14 cellular contexts compared by ENCODE assay signal in genomic region chr6:52976149-52976548, GRCh38. TPM values are rescaled to one million over a fixed set of nuclear protein-coding genes. Genes with fewer than 3 reads are reported as not detected.
DNase-seq lines count a peak whose midpoint lies in the region; ATAC-seq and TF ChIP-seq lines count a peak whose summit lies in the region.
"Had no signal": no experiment of that assay in that cellular context is flagged by ENCODE, and none has a peak within 500 bp of the region (broad histone marks: within the 10 kb centered on the region; RNA-seq: fewer than 3 reads in every experiment).

No MANE protein-coding gene starts in this region.

- ATAC-seq in GM19043 (IDR thresholded peaks at IDR 0.05; ENCODE audit: low read depth, unreplicated experiment) (peak; percentile 8), GM21786 (IDR thresholded peaks at IDR 0.05; ENCODE audit: unreplicated experiment) (peak; percentile 7)

- no CpG with 5 or more reads among the region's 4 CpGs for WGBS in mesendoderm (ENCODE audit: extremely low coverage, insufficient coverage, low lambda C conversion rate)

- H3K4me1 ChIP-seq in MM.1S (ENCODE audit: low read length) (peaks cover 10% of the 10 kb centered on the region), mesendoderm (ENCODE audit: control insufficient read depth, low read depth, low read length) (peaks cover 1% of the 10 kb centered on the region), vagina (no peaks in the 10 kb centered on the region)
- H3K4me1 ChIP-seq: tibial nerve had no signal

- 0 out of 2 replicates have a peak overlapping the region, but pooled peaks have one; percentile 20 for H2AFZ ChIP-seq in MM.1S (ENCODE audit: low read length)

- no peak overlapping the region for H2BK5ac ChIP-seq in mesendoderm (ENCODE audit: low read length)

- H3K36me3 ChIP-seq in MM.1S (replicated peaks; ENCODE audit: insufficient read depth, low read length) (no peaks in the 10 kb centered on the region), mesendoderm (ENCODE audit: control insufficient read depth, insufficient read depth, low read length) (no peaks in the 10 kb centered on the region), vagina (no peaks in the 10 kb centered on the region)
- H3K36me3 ChIP-seq: neutrophil had no signal

- H3K79me2 ChIP-seq in MM.1S (ENCODE audit: low read length) (no peaks in the 10 kb centered on the region), mesendoderm (ENCODE audit: control insufficient read depth, insufficient read depth, low read length) (no peaks in the 10 kb centered on the region)

- no peaks in the 10 kb centered on the region for H4K20me1 ChIP-seq in MM.1S (ENCODE audit: insufficient read depth, low read length)

- no peak for TF ChIP-seq CTCF in MM.1S (IDR thresholded peaks at IDR 0.05; ENCODE audit: low read length)
- no peak for TF ChIP-seq CTCF in vagina (IDR thresholded peaks at IDR 0.05)

- intact Hi-C loops in vagina (cut with DNase I) = no loop called here

- no peaks in the 10 kb centered on the region for H3K9me2 ChIP-seq in MM.1S (replicated peaks; ENCODE audit: insufficient read depth, low read length)

- no peak for TF ChIP-seq POLR2A in vagina (IDR thresholded peaks at IDR 0.05)

- DNase-seq in MM.1S = no peak
- DNase-seq in mesendoderm = no peak
- no peak for DNase-seq in GF-D8 (lab: John Stamatoyannopoulos, UW)
- DNase-seq in vagina (ENCODE audit: extremely low spot score in 2 of 2) = no peak
- no peak for DNase-seq in D341Med (ENCODE audit: low spot score)
- DNase-seq: activated CD4-positive, CD25-positive, alpha-beta regulatory T cell; activated gamma-delta T cell treated with Interleukin-2 at 50 U/mL for 16 hours; NCI-H1694 treated with DMSO at 0.1 percent for 48 hours had no signal

- 0 out of 2 replicates have a peak overlapping the region, but pooled peaks have one; percentile 14 for H3K4me2 ChIP-seq in MM.1S (ENCODE audit: low read depth, low read length)
- H3K4me2 ChIP-seq in mesendoderm (ENCODE audit: low read length) = no peak overlapping the region

- H4K5ac ChIP-seq in mesendoderm (ENCODE audit: low read length) = no peak overlapping the region

- H4K8ac ChIP-seq in mesendoderm (ENCODE audit: low read depth, low read length) = no peak overlapping the region

- H3K23ac ChIP-seq in mesendoderm (ENCODE audit: low read length) = no peak overlapping the region

- no peaks in the 10 kb centered on the region for H3K79me1 ChIP-seq in mesendoderm (ENCODE audit: low read length)

- H3K9ac ChIP-seq in MM.1S (ENCODE audit: low read length) (no peak overlapping the region), mesendoderm (ENCODE audit: low read length) (no peak overlapping the region)

- H3K4ac ChIP-seq in mesendoderm (ENCODE audit: low read depth, low read length) = peak overlapping the region; percentile 70

- H3K27ac ChIP-seq in MM.1S (ENCODE audit: low read length) = no peak overlapping the region; the same call in 1 of the 2 replicates
- H3K27ac ChIP-seq in mesendoderm (ENCODE audit: low read depth, low read length) = no peak overlapping the region
- H3K27ac ChIP-seq in vagina = no peak overlapping the region
- H3K27ac ChIP-seq: epithelial cell of prostate, neutrophil, tibial nerve had no signal

- H3K9me3 ChIP-seq in MM.1S (replicated peaks; ENCODE audit: insufficient read depth, low read length) (no peaks in the 10 kb centered on the region), vagina (no peaks in the 10 kb centered on the region)
- H3K9me3 ChIP-seq: neutrophil, tibial nerve had no signal

- H2AK5ac ChIP-seq in mesendoderm (ENCODE audit: low read length) = no peak overlapping the region

- H3F3A ChIP-seq in MM.1S (ENCODE audit: insufficient read depth, low read length) = no peaks in the 10 kb centered on the region

- peak overlapping the region; percentile 2 for H2BK120ac ChIP-seq in mesendoderm (ENCODE audit: low read depth, low read length)

- peak overlapping the region; percentile 8 for H3K18ac ChIP-seq in mesendoderm (ENCODE audit: low read length)

- H2BK15ac ChIP-seq in mesendoderm (replicated peaks; ENCODE audit: low read depth) = no peak overlapping the region

- H3K27me3 ChIP-seq in MM.1S (replicated peaks; ENCODE audit: insufficient read depth, low read length) (no peaks in the 10 kb centered on the region), mesendoderm (ENCODE audit: insufficient read depth, low read length, poor library complexity) (no peaks in the 10 kb centered on the region), vagina (no peaks in the 10 kb centered on the region)
- H3K27me3 ChIP-seq: neutrophil, tibial nerve had no signal

- no peak overlapping the region for H3K56ac ChIP-seq in mesendoderm (ENCODE audit: low read length)

- H3K4me3 ChIP-seq in MM.1S (ENCODE audit: low read length) = no peak overlapping the region
- H3K4me3 ChIP-seq in mesendoderm (ENCODE audit: low read length) = no peak overlapping the region
- no peak overlapping the region for H3K4me3 ChIP-seq in vagina
- H3K4me3 ChIP-seq: K562, tibial nerve had no signal

RNA-seq across cellular contexts. Expression of gene GSTA4, which starts 18.9 kb away (rescaled TPM):
- 9.4 TPM for polyA plus RNA-seq in mesendoderm (2013, experiment 1 of 2)
- 9.3 TPM for polyA plus RNA-seq in mesendoderm (2013, experiment 2 of 2)
- total RNA-seq in vagina = 57.7 TPM
